ENCODE assay signal across 8 cellular contexts in the genomic region with DNA sequence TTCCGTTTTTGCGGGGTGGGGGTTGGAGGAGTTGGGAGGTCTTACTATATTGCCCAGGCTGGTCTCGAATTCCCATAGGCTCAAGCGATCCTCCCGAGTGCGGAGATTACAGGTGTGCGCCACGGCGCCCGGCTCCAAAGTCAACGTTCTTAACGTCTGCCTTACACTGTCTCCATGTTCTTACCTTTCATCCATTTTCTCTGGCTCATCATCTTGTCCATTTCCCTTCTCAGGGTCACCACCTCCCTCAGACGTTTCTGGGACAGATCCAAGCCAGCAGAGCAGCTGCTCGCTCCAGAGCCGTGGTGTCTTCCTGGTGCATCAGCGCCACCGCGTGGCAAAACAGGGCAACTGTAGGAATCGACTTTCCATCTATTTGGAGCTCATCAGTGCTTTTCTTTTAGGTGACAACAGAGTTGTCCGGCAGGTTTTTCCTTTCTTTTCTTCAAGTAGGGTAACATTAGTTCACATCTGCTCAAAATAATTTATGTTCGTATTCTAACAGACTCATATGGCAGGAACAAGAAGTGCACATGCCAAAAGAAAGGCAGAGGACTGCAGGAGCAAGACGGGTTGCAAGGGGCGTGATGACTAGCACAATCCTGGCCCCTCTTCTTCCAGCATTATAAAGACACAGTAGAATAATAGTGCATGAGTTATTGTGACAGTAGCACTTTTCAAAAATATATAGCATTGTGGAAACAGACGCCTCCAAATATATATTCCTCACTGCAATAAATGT.
DNase-seq lines count a peak whose midpoint lies in the region; ATAC-seq, FAIRE-seq and TF ChIP-seq lines count a peak whose summit lies in the region.

No MANE protein-coding gene starts in this region.

- WGBS in small intestine, 3 donors = 10 to 12% (median 12%) methylated on average over 24 of the region's 24 CpGs

- TF ChIP-seq CTCF in WI38 (IDR thresholded peaks at IDR 0.05; ENCODE audit: low read depth, low read length) (peak; percentile 87), bronchial epithelial cell (IDR thresholded peaks at IDR 0.05; ENCODE audit: insufficient read depth, low read length, severe bottlenecking) (peak; percentile 89)

- H3K36me3 ChIP-seq in bronchial epithelial cell (ENCODE audit: control insufficient read depth, insufficient read depth, low read length) (no peaks in the 10 kb centered on the region), small intestine (ENCODE audit: control insufficient read depth in 2 of 2, insufficient read depth in 2 of 2, low read length in 2 of 2) (no peaks in the 10 kb centered on the region)

- TF ChIP-seq POLR2A in GM18505 (IDR thresholded peaks at IDR 0.05; ENCODE audit: borderline replicate concordance, extremely low read depth, insufficient read depth, insufficient read length) = no peak

- H3K4me3 ChIP-seq in WI38 (ENCODE audit: low read depth, low read length) (peak overlapping the region; percentile 40), bronchial epithelial cell (ENCODE audit: low read depth, low read length) (peak overlapping the region; percentile 4), small intestine (ENCODE audit: low read depth in 1 of 2, low read length in 2 of 2) (peak overlapping the region in 1 of 2 donors; percentile 17)

- DNase-seq in A172 (ENCODE audit: low spot score) (peak; percentile 78), NCI-H2107 (lab: John Stamatoyannopoulos, UW) (peak; percentile 36), bronchial epithelial cell (ENCODE audit: low read depth) (peak; percentile 57), iPS-NIHi7 (ENCODE audit: extremely low spot score) (peak; percentile 92), small intestine (peak; percentile 77)

- H3K4me1 ChIP-seq in small intestine (ENCODE audit: control insufficient read depth in 2 of 2, insufficient read depth in 1 of 2, low read depth in 1 of 2, low read length in 1 of 2) = peaks cover 0 to 5% of the 10 kb centered on the region in 2 donors

- no peaks in the 10 kb centered on the region for H3K9me3 ChIP-seq in small intestine (ENCODE audit: control insufficient read depth, low read depth)

- FAIRE-seq in bronchial epithelial cell (lab: Jason Lieb, UNC) (no peak), small intestine (lab: Jason Lieb, UNC) (no peak)

- H3K27ac ChIP-seq in small intestine (ENCODE audit: low read depth in 1 of 2, low read length in 1 of 2) = no peak overlapping the region

- H3K27me3 ChIP-seq in bronchial epithelial cell (ENCODE audit: control insufficient read depth, insufficient read depth, low read length) (no peaks in the 10 kb centered on the region), small intestine (ENCODE audit: control insufficient read depth in 2 of 2, insufficient read depth in 2 of 2, low read length in 2 of 2) (no peaks in the 10 kb centered on the region)

- ATAC-seq in GM18505 (IDR thresholded peaks at IDR 0.05; ENCODE audit: unreplicated experiment) (peak; percentile 90), HG03025 (IDR thresholded peaks at IDR 0.05; ENCODE audit: low FRiP score, unreplicated experiment) (peak; percentile 84)

Comparison
In these comparisons a context has a peak if more than half of its experiments do, and no peak if none do; other contexts are left out.
1. DNase-seq: peak in every context shown above with its lines; median percentile 92 in iPS-NIHi7; 78 in A172; 77 in small intestine; 57 in bronchial epithelial cell; 36 in NCI-H2107.